In genomic region chr11:61776561-61777075, GRCh38 we compare ENCODE assay signal across 8 cellular contexts. TPM values are rescaled to one million over a fixed set of nuclear protein-coding genes. Genes with fewer than 3 reads are reported as not detected.
A peak's percentile ranks its signal among the peaks of the same experiment; 100 is the strongest.
DNase-seq lines count a peak whose midpoint lies in the region; ATAC-seq and TF ChIP-seq lines count a peak whose summit lies in the region.

No MANE protein-coding gene starts in this region.

- in situ Hi-C loops in HAP-1 (cut with MboI; ENCODE audit: low sequenced_read_pairs) = no loop called here
- in situ Hi-C loops in gastrocnemius medialis (cut with MboI; ENCODE audit: low sequenced_read_pairs in 4 of 4) = loop anchor here in 1 of 4 donors (25.0 kb wide), 1 partner anchor 536 kb away; no protein-coding TSS in a partner anchor

- H3K9me3 ChIP-seq in HAP-1 = no peaks in the 10 kb centered on the region
- H3K9me3 ChIP-seq in heart left ventricle = no peaks in the 10 kb centered on the region
- H3K9me3 ChIP-seq in gastrocnemius medialis = no peaks in the 10 kb centered on the region
- no peaks in the 10 kb centered on the region for H3K9me3 ChIP-seq in aorta (ENCODE audit: control insufficient read depth, low read length)

- 70 to 77% (median 72%) methylated on average over 6 to 9 of the region's 9 CpGs for WGBS in heart left ventricle, 4 donors
- 77 to 82% methylated on average over 9 of the region's 9 CpGs for WGBS in aorta, 2 donors

- peak overlapping the region in 1 of 12 donors; percentile 27 for H3K27ac ChIP-seq in heart left ventricle
- H3K27ac ChIP-seq in gastrocnemius medialis = no peak overlapping the region
- no peak overlapping the region for H3K27ac ChIP-seq in aorta (ENCODE audit: low read depth in 1 of 2, low read length in 2 of 2)

- DNase-seq in D341Med (ENCODE audit: low spot score) = peak; percentile 84
- DNase-seq in HAP-1 (ENCODE audit: low spot score in 2 of 2) = peak; percentile 20 to 82
- peak; percentile 5 for DNase-seq in SIG-M5 (lab: John Stamatoyannopoulos, UW)
- peak in 2 of 5 donors; percentile 55 to 63 for DNase-seq in heart left ventricle
- no peak for DNase-seq in gastrocnemius medialis
- DNase-seq in aorta = no peak

- H3K36me3 ChIP-seq in HAP-1 (replicated peaks) (no peaks in the 10 kb centered on the region), heart left ventricle (no peaks in the 10 kb centered on the region), gastrocnemius medialis (no peaks in the 10 kb centered on the region), aorta (ENCODE audit: control insufficient read depth in 1 of 2, insufficient read depth in 2 of 2, low read length in 1 of 2) (no peaks in the 10 kb centered on the region)

- no peak overlapping the region for H3K4me3 ChIP-seq in HAP-1
- H3K4me3 ChIP-seq in heart left ventricle = no peak overlapping the region
- no peak overlapping the region for H3K4me3 ChIP-seq in gastrocnemius medialis
- no peak overlapping the region for H3K4me3 ChIP-seq in aorta (ENCODE audit: low read length in 2 of 2)

- TF ChIP-seq POLR2A in heart left ventricle (IDR thresholded peaks at IDR 0.05) (no peak), gastrocnemius medialis (IDR thresholded peaks at IDR 0.05) (no peak)

- H3K4me3 Mint-ChIP-seq in activated naive CD8-positive, alpha-beta T cell = peak overlapping the region; percentile 52

- H3K27me3 Mint-ChIP-seq in activated naive CD8-positive, alpha-beta T cell = no peaks in the 10 kb centered on the region

- no peaks in the 10 kb centered on the region for H3K36me3 Mint-ChIP-seq in activated naive CD8-positive, alpha-beta T cell

- TF ChIP-seq CTCF in heart left ventricle (IDR thresholded peaks at IDR 0.05) = peak; percentile 27 to 67 (median 50)
- TF ChIP-seq CTCF in gastrocnemius medialis (IDR thresholded peaks at IDR 0.05 in 4 of 5, conservative IDR thresholded peaks at IDR 0.05 in 1 of 5) = peak in 4 of 5 experiments; percentile 0 to 40 (median 20)

- H3K4me1 ChIP-seq in HAP-1 = no peaks in the 10 kb centered on the region
- H3K4me1 ChIP-seq in heart left ventricle = peaks cover 0 to 20% (median 8%) of the 10 kb centered on the region in 12 donors
- peaks cover 0 to 5% of the 10 kb centered on the region in 2 donors for H3K4me1 ChIP-seq in gastrocnemius medialis
- no peaks in the 10 kb centered on the region for H3K4me1 ChIP-seq in aorta (ENCODE audit: control insufficient read depth in 1 of 2, insufficient read depth in 2 of 2, low read length in 2 of 2)

- H3K27me3 ChIP-seq in HAP-1 (ENCODE audit: low read depth) = no peaks in the 10 kb centered on the region
- H3K27me3 ChIP-seq in heart left ventricle = no peaks in the 10 kb centered on the region
- H3K27me3 ChIP-seq in gastrocnemius medialis = no peaks in the 10 kb centered on the region
- H3K27me3 ChIP-seq in aorta (ENCODE audit: control insufficient read depth in 1 of 2, insufficient read depth in 2 of 2, low read length in 1 of 2) = no peaks in the 10 kb centered on the region

- peaks cover 12% of the 10 kb centered on the region for H3K4me1 Mint-ChIP-seq in activated naive CD8-positive, alpha-beta T cell (ENCODE audit: low read depth)

- H3K9me3 Mint-ChIP-seq in activated naive CD8-positive, alpha-beta T cell (ENCODE audit: low read depth) = no peaks in the 10 kb centered on the region

- intact Hi-C loops in heart left ventricle (cut with DNase I) = no loop called here
- intact Hi-C loops in gastrocnemius medialis (cut with DNase I; ENCODE audit: low total_unique reads) = no loop called here
- intact Hi-C loops in aorta (cut with DNase I) = no loop called here

- peak in 3 of 4 donors; percentile 8 to 51 (median 33) for ATAC-seq in heart left ventricle
- peak in 1 of 2 donors; percentile 58 for ATAC-seq in gastrocnemius medialis
- ATAC-seq in aorta (ENCODE audit: low FRiP score) = no peak
- ATAC-seq in GM21515 (IDR thresholded peaks at IDR 0.05; ENCODE audit: unreplicated experiment) = no peak

- no peak overlapping the region for H3K27ac Mint-ChIP-seq in activated naive CD8-positive, alpha-beta T cell

RNA-seq across cellular contexts. Expression of gene TMEM258, which starts 15.8 kb away (rescaled TPM):
- total RNA-seq in heart left ventricle (100 to 1,000 TPM in 7 of 9 donors, 10 to 100 TPM in 2; 48.0 to 129 (median 103) TPM), gastrocnemius medialis (10 to 100 TPM; 36.5 to 51.8 (median 47.2) TPM), aorta (10 to 100 TPM; 73.2 to 84.1 TPM)
- polyA plus RNA-seq in heart left ventricle (100 to 1,000 TPM; 119 to 139 TPM), aorta (100 to 1,000 TPM; 189 to 213 TPM)

RNA-seq across cellular contexts. Expression of gene FEN1, which starts 16.1 kb away (rescaled TPM):
- total RNA-seq in heart left ventricle (10 to 100 TPM in 1 of 9 donors, 1 to 10 TPM in 8; 3.9 to 13.7 (median 6.8) TPM), gastrocnemius medialis (10 to 100 TPM in 2 of 4 donors, 1 to 10 TPM in 2; 7.4 to 15.7 (median 9.5) TPM), aorta (1 to 10 TPM; 5.5 to 6.9 TPM)
- polyA plus RNA-seq in heart left ventricle (10 to 100 TPM in 1 of 2 donors, 1 to 10 TPM in 1; 2.6 to 11.9 TPM), aorta (1 to 10 TPM; 3.5 to 4.9 TPM)

RNA-seq across cellular contexts. Expression of gene MYRF, which starts 24.2 kb away (rescaled TPM):
- total RNA-seq in heart left ventricle (10 to 100 TPM in 1 of 9 donors, under 1 TPM in 6, not detected in 2; 0.20 to 41.2 (median 0.32) TPM), gastrocnemius medialis (under 1 TPM in 1 of 4 donors, not detected in 3; 0.07 TPM), aorta (1 to 10 TPM in 1 of 2 donors, under 1 TPM in 1; 0.23 to 1.1 TPM)
- polyA plus RNA-seq in heart left ventricle (under 1 TPM; 0.11 to 0.18 TPM), aorta (1 to 10 TPM in 1 of 2 donors, under 1 TPM in 1; 0.92 to 2.3 TPM)

RNA-seq across cellular contexts. Expression of gene FADS1, which starts 40.2 kb away (rescaled TPM):
- 10 to 100 TPM; 16.9 to 37.6 (median 23.6) TPM for total RNA-seq in heart left ventricle
- polyA plus RNA-seq in heart left ventricle = 10 to 100 TPM; 14.3 to 72.6 TPM
- total RNA-seq in gastrocnemius medialis = 100 to 1,000 TPM in 1 of 4 donors, 10 to 100 TPM in 3; 25.4 to 209 (median 62.5) TPM
- 10 to 100 TPM; 50.4 to 61.1 TPM for total RNA-seq in aorta
- 10 to 100 TPM; 11.8 to 13.7 TPM for polyA plus RNA-seq in aorta

RNA-seq across cellular contexts. Expression of gene FADS2, which starts 51.5 kb away (rescaled TPM):
- total RNA-seq in heart left ventricle (10 to 100 TPM in 8 of 9 donors, 1 to 10 TPM in 1; 2.6 to 38.2 (median 19.2) TPM), gastrocnemius medialis (1 to 10 TPM; 1.5 to 6.4 (median 4.0) TPM), aorta (100 to 1,000 TPM in 1 of 2 donors, 10 to 100 TPM in 1; 89.7 to 167 TPM)
- polyA plus RNA-seq in heart left ventricle (10 to 100 TPM; 13.8 to 43.6 TPM), aorta (10 to 100 TPM; 38.2 to 71.4 TPM)

Comparison
In these comparisons a context has a peak if more than half of its experiments do, and no peak if none do; other contexts are left out.
1. DNase-seq: peak in D341Med (single experiment), HAP-1 (2 of 2) and SIG-M5 (single experiment); none in gastrocnemius medialis (0 of 2) and aorta (0 of 2).
2. ATAC-seq: peak in heart left ventricle (3 of 4); none in aorta (single experiment) and GM21515 (single experiment).